Comparison of ENCODE assay signal across 8 cellular contexts in genomic region chr20:41137412-41138216, GRCh38. TPM values are rescaled to one million over a fixed set of nuclear protein-coding genes. Genes with fewer than 3 reads are reported as not detected.
DNase-seq lines count a peak whose midpoint lies in the region; ATAC-seq and TF ChIP-seq lines count a peak whose summit lies in the region.

PLCG1 (plus strand) TSS chr20:41137543; CDS start chr20:41137642, 99 bp downstream.

- peak within 1 kb of the TSS; percentile 87 for H3K4me3 ChIP-seq in colonic mucosa

- peak; percentile 66 for DNase-seq in ACHN
- peak; percentile 73 for DNase-seq in NCI-H345 treated with DMSO at 0.1 percent for 48 hours (lab: John Stamatoyannopoulos, UW; ENCODE audit: unreplicated experiment)
- DNase-seq in activated CD4-positive, alpha-beta T cell treated with anti-CD3 and anti-CD28 coated beads for 36 hours: peak; percentile 91
- peak; percentile 81 for DNase-seq in colonic mucosa
- DNase-seq in left lobe of liver (ENCODE audit: low spot score): peak; percentile 84
- peak; percentile 77 for DNase-seq in stimulated activated CD4-positive, alpha-beta T cell treated with anti-CD3 and anti-CD28 coated beads, Interleukin-1b, Interleukin-23, amount 100 ng/mL, for 48 hours

- ATAC-seq in GM18868 (IDR thresholded peaks at IDR 0.05; ENCODE audit: unreplicated experiment): peak; percentile 47
- ATAC-seq in HG03135 (IDR thresholded peaks at IDR 0.05; ENCODE audit: unreplicated experiment): peak; percentile 59
- peak; percentile 62 for ATAC-seq in activated CD4-positive, alpha-beta T cell treated with anti-CD3 and anti-CD28 coated beads for 36 hours
- peak; percentile 82 for ATAC-seq in left lobe of liver

- no peaks in the 10 kb centered on the region for H3K9me3 Mint-ChIP-seq in activated CD4-positive, alpha-beta T cell treated with anti-CD3 and anti-CD28 coated beads for 36 hours (ENCODE audit: low read depth)

- H3K27ac ChIP-seq in colonic mucosa: peak within 1 kb of the TSS; percentile 96

- H3K4me1 ChIP-seq in colonic mucosa: no peaks in the 10 kb centered on the region

- H3K36me3 Mint-ChIP-seq in activated CD4-positive, alpha-beta T cell treated with anti-CD3 and anti-CD28 coated beads for 36 hours (ENCODE audit: low read depth): peaks cover 30% of the 10 kb centered on the region

- POLR2A ChIA-PET in activated CD4-positive, alpha-beta T cell treated with anti-CD3 and anti-CD28 coated beads for 36 hours (lab: Charles Lee): interaction anchor here (0.6 to 2.5 kb wide), 3 partner anchors 12 to 104 kb away, joined by 5 to 19 read pairs (median 11); no protein-coding TSS in a partner anchor

- no peaks in the 10 kb centered on the region for H3K27me3 Mint-ChIP-seq in activated CD4-positive, alpha-beta T cell treated with anti-CD3 and anti-CD28 coated beads for 36 hours

- in situ Hi-C loops in ACHN (cut with HindIII; ENCODE audit: low pct_ligation_motif_present, low pct_unique_long_range_greater_than_20kb, low sequenced_read_pairs): no loop called here

- H3K9ac ChIP-seq in colonic mucosa (ENCODE audit: low read depth in 2 of 2, low read length in 2 of 2): peak within 1 kb of the TSS; percentile 85 to 94

- no peaks in the 10 kb centered on the region for H3K36me3 ChIP-seq in colonic mucosa

- intact Hi-C loops in activated CD4-positive, alpha-beta T cell treated with anti-CD3 and anti-CD28 coated beads for 36 hours (cut with DNase I, micrococcal nuclease): loop anchor here (1.0 to 10.0 kb wide), 8 partner anchors 20 to 556 kb away; partner anchors contain the start of genes TOP1 (in 2 of the 2), CHD6 (in 1 of the 2), LPIN3 (in 1 of the 2) and ZHX3 (in 1 of the 2)
- intact Hi-C loops in colonic mucosa (cut with DNase I): no loop called here

- CTCF ChIA-PET in activated CD4-positive, alpha-beta T cell treated with anti-CD3 and anti-CD28 coated beads for 36 hours (lab: Charles Lee): interaction anchor here (0.7 to 3.2 kb wide), 4 partner anchors 10 to 95 kb away, joined by 5 to 13 read pairs (median 8); no protein-coding TSS in a partner anchor

- peak within 1 kb of the TSS; percentile 92 for H3K27ac Mint-ChIP-seq in activated CD4-positive, alpha-beta T cell treated with anti-CD3 and anti-CD28 coated beads for 36 hours

- no peak for TF ChIP-seq CTCF in colonic mucosa (IDR thresholded peaks at IDR 0.05)

- no peaks in the 10 kb centered on the region for H3K9me3 ChIP-seq in colonic mucosa

- peak within 1 kb of the TSS; percentile 86 for H3K4me3 Mint-ChIP-seq in activated CD4-positive, alpha-beta T cell treated with anti-CD3 and anti-CD28 coated beads for 36 hours

- H3K27me3 ChIP-seq in colonic mucosa: no peaks in the 10 kb centered on the region

- H3K4me1 Mint-ChIP-seq in activated CD4-positive, alpha-beta T cell treated with anti-CD3 and anti-CD28 coated beads for 36 hours: peaks cover 69% of the 10 kb centered on the region

RNA-seq across cellular contexts. Expression of gene PLCG1, which starts in this region (rescaled TPM):
- total RNA-seq in activated CD4-positive, alpha-beta T cell treated with anti-CD3 and anti-CD28 coated beads for 36 hours: 100 to 1,000 TPM; 185 to 230 TPM
- total RNA-seq in colonic mucosa (10 to 100 TPM; 57.3 to 67.4 TPM), left lobe of liver (17.5 TPM)

Comparison
In these comparisons a context has a peak if more than half of its experiments do, and no peak if none do; other contexts are left out.
1. Peak in every context shown above with its lines: DNase-seq, ATAC-seq, H3K4me3 ChIP-seq and H3K27ac ChIP-seq.